23 cellular contexts compared by ENCODE assay signal in genomic region chr12:93669452-93669851, GRCh38. TPM values are rescaled to one million over a fixed set of nuclear protein-coding genes. Genes with fewer than 3 reads are reported as not detected.
A peak's percentile ranks its signal among the peaks of the same experiment; 100 is the strongest.
DNase-seq lines count a peak whose midpoint lies in the region; ATAC-seq, FAIRE-seq and TF ChIP-seq lines count a peak whose summit lies in the region.
"Had no signal": no experiment of that assay in that cellular context is flagged by ENCODE, and none has a peak within 500 bp of the region (broad histone marks: within the 10 kb centered on the region; RNA-seq: fewer than 3 reads in every experiment).

No MANE protein-coding gene starts in this region.

- CTCF ChIA-PET in HepG2 (lab: Yijun Ruan, JAX; ENCODE audit: low intra/inter-chr PET ratio, low total read pairs) = no interaction called here

- H3K36me3 Mint-ChIP-seq in activated CD4-positive, alpha-beta T cell treated with anti-CD3 and anti-CD28 coated beads, Interleukin-2, amount 10 ng/mL, durations not matched to agents 24 days and 14 days (ENCODE audit: low read depth) = peaks cover 7% of the 10 kb centered on the region
- H3K36me3 Mint-ChIP-seq in activated T-cell treated with anti-CD3 and anti-CD28 coated beads, Interleukin-2, amount 50 U/mL, for 72 hours (ENCODE audit: insufficient read depth in 2 of 2) = peaks cover 13 to 15% of the 10 kb centered on the region in 2 donors
- H3K36me3 Mint-ChIP-seq in stimulated activated naive B cell treated with anti-CD40 and anti-IgM and Interleukin-4, amounts not matched to agents 10 μg/mL and 1 μg/mL and 100 μg/mL, for 72 hours = peaks cover 0 to 4% of the 10 kb centered on the region in 2 donors
- H3K36me3 Mint-ChIP-seq: CD4-positive, CD25-positive, alpha-beta regulatory T cell; CD8-positive, alpha-beta T cell had no signal

- H3K79me2 ChIP-seq in HepG2 (ENCODE audit: insufficient read depth, low read length) = no peaks in the 10 kb centered on the region

- H3K27me3 Mint-ChIP-seq in activated CD4-positive, alpha-beta T cell treated with anti-CD3 and anti-CD28 coated beads, Interleukin-2, amount 10 ng/mL, durations not matched to agents 24 days and 14 days = peaks cover 4% of the 10 kb centered on the region
- peaks cover 12% of the 10 kb centered on the region for H3K27me3 Mint-ChIP-seq in activated T-cell treated with anti-CD3 and anti-CD28 coated beads, Interleukin-2, amount 50 U/mL, for 72 hours (ENCODE audit: low read depth)
- H3K27me3 Mint-ChIP-seq in stimulated activated naive B cell treated with anti-CD40 and anti-IgM and Interleukin-4, amounts not matched to agents 10 μg/mL and 1 μg/mL and 100 μg/mL, for 72 hours = peaks cover 11 to 18% of the 10 kb centered on the region in 2 donors

- no TSS peak for BruUV-seq in HepG2 (replicated peaks; lab: Mats Ljungman, UMichigan)

- 53% methylated on average over 3 of the region's 3 CpGs for WGBS in HepG2 (ENCODE audit: low lambda C conversion rate)
- 93% methylated on average over 2 of the region's 3 CpGs for WGBS in right lobe of liver (ENCODE audit: insufficient coverage, low coverage, low lambda C conversion rate, missing lambda C conversion rate)

- no peak overlapping the region for H3K4me3 Mint-ChIP-seq in activated CD4-positive, alpha-beta T cell treated with anti-CD3 and anti-CD28 coated beads, Interleukin-2, amount 10 ng/mL, durations not matched to agents 24 days and 14 days
- no peak overlapping the region for H3K4me3 Mint-ChIP-seq in activated T-cell treated with anti-CD3 and anti-CD28 coated beads, Interleukin-2, amount 50 U/mL, for 72 hours
- H3K4me3 Mint-ChIP-seq in stimulated activated naive B cell treated with anti-CD40 and anti-IgM and Interleukin-4, amounts not matched to agents 10 μg/mL and 1 μg/mL and 100 μg/mL, for 72 hours = no peak overlapping the region
- H3K4me3 Mint-ChIP-seq: B cell; CD4-positive, CD25-positive, alpha-beta regulatory T cell; CD8-positive, alpha-beta T cell had no signal

- TF ChIP-seq POLR2A in HepG2 (IDR thresholded peaks at IDR 0.05; ENCODE audit: insufficient read depth in 1 of 2, low read depth in 2 of 2, low read length in 2 of 2) = no peak
- no peak for TF ChIP-seq POLR2A in right lobe of liver (IDR thresholded peaks at IDR 0.05)

- peaks cover 7% of the 10 kb centered on the region; the same call in 1 of the 2 replicates for H3K9me3 ChIP-seq in HepG2 (ENCODE audit: low read length)
- H3K9me3 ChIP-seq in right lobe of liver = no peaks in the 10 kb centered on the region

- no peak overlapping the region for H2AFZ ChIP-seq in HepG2 (ENCODE audit: low read length)

- POLR2A ChIA-PET in HepG2 (lab: Yijun Ruan, JAX) = no interaction called here

- no peak overlapping the region for H3K9ac ChIP-seq in HepG2 (ENCODE audit: insufficient read depth, low read depth, low read length)
- H3K9ac ChIP-seq: BLaER1 had no signal

- peaks cover 18% of the 10 kb centered on the region for H3K9me3 Mint-ChIP-seq in activated CD4-positive, alpha-beta T cell treated with anti-CD3 and anti-CD28 coated beads, Interleukin-2, amount 10 ng/mL, durations not matched to agents 24 days and 14 days
- peaks cover 3 to 7% of the 10 kb centered on the region in 2 donors for H3K9me3 Mint-ChIP-seq in activated T-cell treated with anti-CD3 and anti-CD28 coated beads, Interleukin-2, amount 50 U/mL, for 72 hours
- peaks cover 5% of the 10 kb centered on the region in 2 donors for H3K9me3 Mint-ChIP-seq in stimulated activated naive B cell treated with anti-CD40 and anti-IgM and Interleukin-4, amounts not matched to agents 10 μg/mL and 1 μg/mL and 100 μg/mL, for 72 hours

- TF ChIP-seq RAD21 in HepG2 (CRISPR knock-in tag; IDR thresholded peaks at IDR 0.05) = no peak

- no peak for TF ChIP-seq CTCF in HepG2 (CRISPR knock-in tag; IDR thresholded peaks at IDR 0.05)
- no peak for TF ChIP-seq CTCF in right lobe of liver (IDR thresholded peaks at IDR 0.05)

- intact Hi-C loops in activated CD4-positive, alpha-beta T cell treated with anti-CD3 and anti-CD28 coated beads, Interleukin-2, amount 10 ng/mL, durations not matched to agents 24 days and 14 days (cut with micrococcal nuclease) = no loop called here
- intact Hi-C loops in HepG2 (cut with micrococcal nuclease; ENCODE audit: unreplicated experiment) (no loop called here), right lobe of liver (cut with DNase I) (no loop called here)

- no peak overlapping the region for H3K4me2 ChIP-seq in HepG2 (ENCODE audit: low read depth, low read length)
- H3K4me2 ChIP-seq: BLaER1 had no signal

- in situ Hi-C loops in HepG2 (cut with HindIII; ENCODE audit: extremely low pct_ligation_motif_present, low pct_unique_long_range_greater_than_20kb) = no loop called here

- no peaks in the 10 kb centered on the region for H3K36me3 ChIP-seq in HepG2 (replicated peaks in 1 of 2; ENCODE audit: control insufficient read depth in 1 of 2, insufficient read depth in 2 of 2, low read length in 2 of 2)
- H3K36me3 ChIP-seq in right lobe of liver = no peaks in the 10 kb centered on the region
- H3K36me3 ChIP-seq: BLaER1 had no signal

- H3K4me3 ChIP-seq in HepG2 (replicated peaks in 1 of 3; ENCODE audit: insufficient read depth in 1 of 3, low read depth in 2 of 3, low read length in 3 of 3) = no peak overlapping the region
- H3K4me3 ChIP-seq in right lobe of liver = no peak overlapping the region
- H3K4me3 ChIP-seq: BLaER1 had no signal

- ATAC-seq in activated T-cell treated with anti-CD3 and anti-CD28 coated beads, Interleukin-2, amount 50 U/mL, for 72 hours (replicated peaks in 1 of 2) = no peak
- ATAC-seq in HepG2 = no peak
- ATAC-seq in right lobe of liver = no peak
- peak; percentile 5 for ATAC-seq in stimulated activated naive B cell treated with anti-CD40 and anti-IgM and Interleukin-4, amounts not matched to agents 10 μg/mL and 1 μg/mL and 100 μg/mL, for 72 hours (replicated peaks)
- ATAC-seq: CD8-positive, alpha-beta T cell had no signal

- FAIRE-seq in HepG2 (lab: Jason Lieb, UNC) = no peak
- no peak for FAIRE-seq in HTR-8/SVneo (lab: Jason Lieb, UNC)
- FAIRE-seq: A204.1, G401.6, GM12892, H54 had no signal

- H4K20me1 ChIP-seq in HepG2 (ENCODE audit: insufficient read depth, low read length) = no peaks in the 10 kb centered on the region
- H4K20me1 ChIP-seq: BLaER1 had no signal

- no peak overlapping the region for H3K27ac Mint-ChIP-seq in activated CD4-positive, alpha-beta T cell treated with anti-CD3 and anti-CD28 coated beads, Interleukin-2, amount 10 ng/mL, durations not matched to agents 24 days and 14 days
- peak overlapping the region; percentile 30 for H3K27ac Mint-ChIP-seq in activated T-cell treated with anti-CD3 and anti-CD28 coated beads, Interleukin-2, amount 50 U/mL, for 72 hours
- H3K27ac Mint-ChIP-seq in stimulated activated naive B cell treated with anti-CD40 and anti-IgM and Interleukin-4, amounts not matched to agents 10 μg/mL and 1 μg/mL and 100 μg/mL, for 72 hours = peak overlapping the region; percentile 72
- H3K27ac Mint-ChIP-seq: B cell; CD4-positive, CD25-positive, alpha-beta regulatory T cell; CD8-positive, alpha-beta T cell had no signal

- peak; percentile 42 for DNase-seq in activated CD4-positive, alpha-beta T cell treated with anti-CD3 and anti-CD28 coated beads, Interleukin-2, amount 10 ng/mL, durations not matched to agents 24 days and 14 days
- DNase-seq in activated CD4-positive, alpha-beta T cell treated with anti-CD3 and anti-CD28 coated beads for 4 hours = no peak
- DNase-seq in activated T-cell treated with anti-CD3 and anti-CD28 coated beads, Interleukin-2, amount 50 U/mL, for 72 hours = no peak
- DNase-seq in activated T-cell treated with anti-CD3 and anti-CD28 coated beads for 4 hours (no peak), HepG2 (ENCODE audit: low spot score) (no peak), right lobe of liver (no peak), HTR-8/SVneo (ENCODE audit: insufficient read length, low spot score) (no peak)
- no peak for DNase-seq in stimulated activated naive B cell treated with anti-CD40 and anti-IgM and Interleukin-4, amounts not matched to agents 10 μg/mL and 1 μg/mL and 100 μg/mL, for 72 hours
- DNase-seq: Caco-2; CD4-positive, CD25-positive, alpha-beta regulatory T cell; CD8-positive, alpha-beta T cell; DMS153; DND-41; GOT3; HCEC 1CT had no signal

- H3K27me3 ChIP-seq in HepG2 (ENCODE audit: control insufficient read depth in 1 of 2, insufficient read depth in 2 of 2, low read length in 2 of 2) (no peaks in the 10 kb centered on the region), right lobe of liver (no peaks in the 10 kb centered on the region)
- H3K27me3 ChIP-seq: BLaER1 had no signal

- H3K4me1 Mint-ChIP-seq in activated CD4-positive, alpha-beta T cell treated with anti-CD3 and anti-CD28 coated beads, Interleukin-2, amount 10 ng/mL, durations not matched to agents 24 days and 14 days = peaks cover 15% of the 10 kb centered on the region
- H3K4me1 Mint-ChIP-seq in activated T-cell treated with anti-CD3 and anti-CD28 coated beads, Interleukin-2, amount 50 U/mL, for 72 hours (ENCODE audit: low read depth) = peaks cover 18% of the 10 kb centered on the region
- H3K4me1 Mint-ChIP-seq in stimulated activated naive B cell treated with anti-CD40 and anti-IgM and Interleukin-4, amounts not matched to agents 10 μg/mL and 1 μg/mL and 100 μg/mL, for 72 hours = peaks cover 8 to 9% of the 10 kb centered on the region in 2 donors
- H3K4me1 Mint-ChIP-seq: B cell; CD4-positive, CD25-positive, alpha-beta regulatory T cell had no signal

- peaks cover 29% of the 10 kb centered on the region for H3K4me1 ChIP-seq in HepG2 (ENCODE audit: insufficient read depth, low read length)
- H3K4me1 ChIP-seq in right lobe of liver = no peaks in the 10 kb centered on the region
- H3K4me1 ChIP-seq: BLaER1, Caco-2 had no signal

- H3K27ac ChIP-seq in HepG2 (ENCODE audit: extremely low read length, insufficient read depth, low read length) = no peak overlapping the region
- no peak overlapping the region for H3K27ac ChIP-seq in right lobe of liver
- H3K27ac ChIP-seq: 22Rv1, BLaER1, C4-2B had no signal

- TF ChIP-seq EP300 in HepG2 (IDR thresholded peaks at IDR 0.05; ENCODE audit: low read depth in 2 of 2, low read length in 2 of 2) (no peak), HepG2 (CRISPR knock-in tag; IDR thresholded peaks at IDR 0.05; ENCODE audit: borderline replicate concordance) (no peak)

RNA-seq across cellular contexts. Expression of gene CRADD, which starts 7.7 kb away (rescaled TPM):
- total RNA-seq in activated CD4-positive, alpha-beta T cell treated with anti-CD3 and anti-CD28 coated beads, Interleukin-2, amount 10 ng/mL, durations not matched to agents 24 days and 14 days = 8.1 and 12.6 TPM in 2 replicates
- 1 to 10 TPM; 8.6 to 9.1 TPM for total RNA-seq in activated T-cell treated with anti-CD3 and anti-CD28 coated beads, Interleukin-2, amount 50 U/mL, for 72 hours
- total RNA-seq in HepG2 (2016; rRNA removed; fragmentation: Illumina TruSeq; extraction: Trizol) = 18.8 and 22.3 TPM in 2 replicates
- 7.7 and 9.3 TPM in 2 replicates for total RNA-seq in HepG2 (2016; cell fraction: cytosol; rRNA removed; fragmentation: Illumina TruSeq; extraction: Trizol; ENCODE audit: low read depth)
- 15.4 and 25.4 TPM in 2 replicates for total RNA-seq in HepG2 (2016; cell fraction: insoluble cytoplasmic fraction; rRNA removed; fragmentation: Illumina TruSeq; extraction: Trizol)
- total RNA-seq in HepG2 (2016; cell fraction: membrane; rRNA removed; fragmentation: Illumina TruSeq; extraction: Trizol) = 10.0 and 11.9 TPM in 2 replicates
- 11.3 and 12.9 TPM in 2 replicates for total RNA-seq in HepG2 (2016; cell fraction: nucleus; rRNA removed; fragmentation: Illumina TruSeq; extraction: Trizol)
- 12.4 and 13.7 TPM in 2 replicates for polyA plus RNA-seq in HepG2 (2011; rRNA removed)
- 14.5 and 17.3 TPM in 2 replicates for polyA plus RNA-seq in HepG2 (2011; cell fraction: cytosol; rRNA removed)
- polyA plus RNA-seq in HepG2 (2011; cell fraction: nucleus; rRNA removed) = 6.3 and 6.5 TPM in 2 replicates
- 13.8 and 16.2 TPM in 2 replicates for polyA plus RNA-seq in HepG2 (2012)
- polyA plus RNA-seq in HepG2 (2016; cell fraction: cytosol; fragmentation: Illumina TruSeq; extraction: Trizol; ENCODE audit: low read depth) = 6.6 and 6.9 TPM in 2 replicates
- 20.3 and 24.7 TPM in 2 replicates for polyA plus RNA-seq in HepG2 (2016; cell fraction: insoluble cytoplasmic fraction; fragmentation: Illumina TruSeq; extraction: Trizol; ENCODE audit: low read depth)
- 7.1 and 10.2 TPM in 2 replicates for polyA plus RNA-seq in HepG2 (2016; cell fraction: membrane; fragmentation: Illumina TruSeq; extraction: Trizol; ENCODE audit: low read depth)
- polyA plus RNA-seq in HepG2 (2016; cell fraction: nucleus; fragmentation: Illumina TruSeq; extraction: Trizol; ENCODE audit: insufficient read depth, low read depth) = 8.0 and 9.4 TPM in 2 replicates
- 7.4 and 15.6 TPM in 2 replicates for polyA minus RNA-seq in HepG2 (2011; rRNA and poly(A)+ RNA removed; ENCODE audit: low replicate concordance)
- polyA minus RNA-seq in HepG2 (2011; cell fraction: cytosol; rRNA and poly(A)+ RNA removed) = 4.2 and 6.2 TPM in 2 replicates
- 18.9 and 22.4 TPM in 2 replicates for polyA minus RNA-seq in HepG2 (2011; cell fraction: nucleus; rRNA and poly(A)+ RNA removed)
- total RNA-seq in right lobe of liver = 10 to 100 TPM; 17.2 to 65.3 (median 30.8) TPM

Comparison
In these comparisons a context has a peak if more than half of its experiments do, and no peak if none do; other contexts are left out.
1. ATAC-seq: peak in stimulated activated naive B cell treated with anti-CD40 and anti-IgM and Interleukin-4, amounts not matched to agents 10 μg/mL and 1 μg/mL and 100 μg/mL, for 72 hours (2 of 2); none in activated T-cell treated with anti-CD3 and anti-CD28 coated beads, Interleukin-2, amount 50 U/mL, for 72 hours (0 of 2), HepG2 (single experiment) and right lobe of liver (0 of 4).